In the genomic region with DNA sequence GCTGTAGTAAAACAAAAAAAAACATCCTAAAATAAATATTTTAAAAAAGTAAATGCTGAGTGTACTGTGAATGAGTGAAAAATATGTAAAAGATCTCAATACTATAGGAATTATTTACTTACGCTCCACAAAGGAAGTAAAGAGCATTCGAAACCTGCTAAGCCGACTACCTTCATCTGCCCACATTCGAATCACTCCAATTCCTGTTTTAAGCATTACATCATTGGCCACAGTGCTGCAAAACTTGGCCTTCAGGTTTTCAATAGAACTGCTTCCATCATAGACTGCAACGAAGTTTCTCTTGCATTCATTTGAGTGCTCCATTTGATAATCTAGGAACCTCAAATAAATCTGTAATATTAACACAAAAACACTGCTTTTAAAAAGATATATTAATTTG, we compare ENCODE assay signal across 25 cellular contexts.
"Had no signal": no experiment of that assay in that cellular context is flagged by ENCODE, and none has a peak within 500 bp of the region (broad histone marks: within the 10 kb centered on the region; RNA-seq: fewer than 3 reads in every experiment).

No MANE protein-coding gene starts in this region.

- H2AFZ ChIP-seq: hepatocyte had no signal

- H3K4me2 ChIP-seq: hepatocyte had no signal

- H3K27me3 ChIP-seq: brain microvascular endothelial cell, dorsolateral prefrontal cortex, esophagus squamous epithelium, gastroesophageal sphincter, heart right ventricle, hepatocyte had no signal

- H3K27ac ChIP-seq: brain microvascular endothelial cell, coronary artery, dorsolateral prefrontal cortex, epithelial cell of prostate, esophagus squamous epithelium, gastroesophageal sphincter, heart right ventricle, hepatocyte, VCaP had no signal

- H3K36me3 ChIP-seq: esophagus squamous epithelium, gastroesophageal sphincter, heart right ventricle had no signal

- H3K4me3 ChIP-seq: coronary artery, dorsolateral prefrontal cortex, esophagus squamous epithelium, gastroesophageal sphincter, heart right ventricle, hepatocyte had no signal

- H3K79me2 ChIP-seq: hepatocyte had no signal

- H3K4me1 ChIP-seq: esophagus squamous epithelium, gastroesophageal sphincter, heart right ventricle had no signal

- H3K9me3 ChIP-seq: esophagus squamous epithelium, gastroesophageal sphincter, heart right ventricle had no signal

- DNase-seq: activated CD4-positive, alpha-beta T cell treated with anti-CD3 and anti-CD28 coated beads for 1 hour; activated CD4-positive, alpha-beta T cell treated with anti-CD3 and anti-CD28 coated beads for 4 hours; activated CD4-positive, alpha-beta T cell treated with anti-CD3 and anti-CD28 coated beads, Interleukin-2, amount 50 U/mL, for 1 hour; activated CD4-positive, alpha-beta T cell treated with anti-CD3 and anti-CD28 coated beads, Interleukin-2, amount 50 U/mL, for 48 hours; activated CD8-positive, alpha-beta memory T cell treated with anti-CD3 and anti-CD28 coated beads for 24 hours; activated CD8-positive, alpha-beta T cell treated with anti-CD3 and anti-CD28 coated beads for 36 hours; activated effector memory CD4-positive, alpha-beta T cell treated with Interleukin-2 at 50 U/mL for 16 hours; activated gamma-delta T cell treated with Interleukin-2 at 50 U/mL for 16 hours; activated naive CD4-positive, alpha-beta T cell treated with anti-CD3 and anti-CD28 coated beads, Interleukin-2, amount 50 U/mL, for 16 hours; activated naive CD4-positive, alpha-beta T cell treated with Interleukin-2 at 50 U/mL for 16 hours; activated T-cell treated with anti-CD3 and anti-CD28 coated beads, Interleukin-2, amount 50 U/mL, for 4 hours; amniotic stem cell; anterior cingulate cortex; brain microvascular endothelial cell; dorsolateral prefrontal cortex; effector memory CD4-positive, alpha-beta T cell; endodermal cell; esophagus squamous epithelium; foreskin melanocyte; heart right ventricle had no signal
